ENCODE assay signal across 10 cellular contexts in the genomic region with DNA sequence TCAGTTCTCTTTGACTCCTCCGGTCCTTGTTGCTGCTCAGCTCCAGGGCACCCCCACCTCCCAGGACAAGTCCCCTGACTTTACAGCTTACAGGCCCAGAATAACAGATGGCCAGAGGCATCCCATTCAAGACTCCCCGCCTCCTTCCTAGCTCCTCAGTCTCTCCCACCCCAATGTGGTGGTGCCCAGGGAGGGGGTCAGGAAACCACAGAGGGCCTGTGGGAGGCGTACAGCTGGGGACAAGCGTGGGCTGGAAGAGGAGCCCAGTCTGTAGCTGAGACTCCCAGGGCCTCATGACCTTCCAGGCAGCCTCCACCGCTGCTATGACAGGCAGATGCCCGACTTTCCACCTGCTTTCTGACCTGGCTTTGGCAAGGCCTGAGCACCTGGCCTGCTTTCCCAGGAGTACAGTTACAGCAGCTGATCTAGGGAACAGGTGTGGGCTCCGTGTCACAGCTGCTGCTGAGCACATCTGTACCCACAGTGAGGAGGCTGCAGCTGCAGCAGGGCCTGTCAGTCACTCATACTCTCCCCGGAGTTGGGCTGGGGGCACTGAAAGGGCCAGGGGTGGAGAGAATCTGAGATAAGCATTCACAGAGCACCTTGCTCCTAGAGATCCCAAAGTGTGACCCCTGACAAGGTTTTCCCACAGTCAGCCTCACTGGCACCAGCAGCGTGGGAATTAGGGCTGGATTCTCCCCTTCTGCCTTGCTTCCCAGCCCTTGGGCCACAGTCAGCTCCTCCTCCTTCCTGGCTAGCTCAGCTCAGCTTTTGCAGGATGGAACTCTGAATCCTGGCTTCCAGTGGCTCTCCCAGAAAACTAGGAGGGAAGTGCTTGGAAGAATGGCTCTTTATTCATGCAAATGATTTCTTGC. TPM values are rescaled to one million over a fixed set of nuclear protein-coding genes. Genes with fewer than 3 reads are reported as not detected.
DNase-seq lines count a peak whose midpoint lies in the region; ATAC-seq and TF ChIP-seq lines count a peak whose summit lies in the region.
"Had no signal": no experiment of that assay in that cellular context is flagged by ENCODE, and none has a peak within 500 bp of the region (broad histone marks: within the 10 kb centered on the region; RNA-seq: fewer than 3 reads in every experiment).

No MANE protein-coding gene starts in this region.

- TF ChIP-seq CTCF in suprapubic skin (IDR thresholded peaks at IDR 0.05) (no peak), type B pancreatic cell (conservative IDR thresholded peaks at IDR 0.05) (no peak)

- H3K27ac ChIP-seq in SJCRH30 (peak overlapping the region; percentile 90), suprapubic skin (peak overlapping the region; percentile 74)
- H3K27ac ChIP-seq: epithelial cell of prostate had no signal

- DNase-seq in NAMALWA (ENCODE audit: low spot score) (peak; percentile 52), SJCRH30 (peak; percentile 99), Right ventricle myocardium superior (no peak), suprapubic skin (ENCODE audit: low spot score in 2 of 2) (peak in 1 of 2 donors; percentile 70), type B pancreatic cell (ENCODE audit: extremely low spot score, unreplicated experiment) (no peak)
- DNase-seq in activated CD4-positive, alpha-beta memory T cell treated with anti-CD3 and anti-CD28 coated beads for 36 hours, result no peak
- DNase-seq: stimulated activated naive CD8-positive, alpha-beta T cell treated with anti-CD3 and anti-CD28 coated beads, Interleukin-15, amount 100 ng/mL, for 72 hours had no signal

- WGBS in suprapubic skin, result 24% methylated on average over 4 of the region's 9 CpGs

- CTCF ChIA-PET in activated CD4-positive, alpha-beta memory T cell treated with anti-CD3 and anti-CD28 coated beads for 36 hours (lab: Charles Lee), result interaction anchor here (1.0 to 4.6 kb wide), 6 partner anchors 16 to 261 kb away, joined by 3 to 23 read pairs (median 8); no protein-coding TSS in a partner anchor

- H3K9me3 Mint-ChIP-seq in activated CD4-positive, alpha-beta memory T cell treated with anti-CD3 and anti-CD28 coated beads for 36 hours, result no peaks in the 10 kb centered on the region
- no peaks in the 10 kb centered on the region for H3K9me3 Mint-ChIP-seq in type B pancreatic cell
- H3K9me3 Mint-ChIP-seq: activated naive CD4-positive, alpha-beta T cell treated with anti-CD3 and anti-CD28 coated beads, Interleukin-2, amount 50 U/mL, for 72 hours; stimulated activated naive CD8-positive, alpha-beta T cell treated with anti-CD3 and anti-CD28 coated beads, Interleukin-15, amount 100 ng/mL, for 72 hours had no signal

- H3K4me3 ChIP-seq in SJCRH30, result peak overlapping the region; percentile 36
- no peak overlapping the region for H3K4me3 ChIP-seq in suprapubic skin

- peaks cover 18% of the 10 kb centered on the region for H3K36me3 Mint-ChIP-seq in activated CD4-positive, alpha-beta memory T cell treated with anti-CD3 and anti-CD28 coated beads for 36 hours
- no peaks in the 10 kb centered on the region for H3K36me3 Mint-ChIP-seq in type B pancreatic cell

- TF ChIP-seq EP300 in suprapubic skin (IDR thresholded peaks at IDR 0.05), result no peak

- H3K9me3 ChIP-seq in SJCRH30 (replicated peaks) (no peaks in the 10 kb centered on the region), suprapubic skin (no peaks in the 10 kb centered on the region)

- H3K4me3 Mint-ChIP-seq in activated CD4-positive, alpha-beta memory T cell treated with anti-CD3 and anti-CD28 coated beads for 36 hours, result no peak overlapping the region
- H3K4me3 Mint-ChIP-seq in type B pancreatic cell, result no peak overlapping the region
- H3K4me3 Mint-ChIP-seq: stimulated activated naive CD8-positive, alpha-beta T cell treated with anti-CD3 and anti-CD28 coated beads, Interleukin-15, amount 100 ng/mL, for 72 hours had no signal

- H3K27me3 Mint-ChIP-seq in activated CD4-positive, alpha-beta memory T cell treated with anti-CD3 and anti-CD28 coated beads for 36 hours, result peaks cover 9% of the 10 kb centered on the region
- H3K27me3 Mint-ChIP-seq in type B pancreatic cell, result peaks cover 11% of the 10 kb centered on the region

- H3K27me3 ChIP-seq in SJCRH30, result no peaks in the 10 kb centered on the region
- H3K27me3 ChIP-seq in suprapubic skin, result no peaks in the 10 kb centered on the region

- TF ChIP-seq POLR2A in suprapubic skin (IDR thresholded peaks at IDR 0.05), result no peak

- intact Hi-C loops in Right ventricle myocardium superior (cut with DNase I), result loop anchor here (5.0 kb wide), 1 partner anchor 261 kb away; no protein-coding TSS in a partner anchor
- intact Hi-C loops in activated CD4-positive, alpha-beta memory T cell treated with anti-CD3 and anti-CD28 coated beads for 36 hours (cut with micrococcal nuclease), result no loop called here

- peak; percentile 29 for ATAC-seq in Right ventricle myocardium superior (ENCODE audit: poor library complexity)
- ATAC-seq in HG03378 (IDR thresholded peaks at IDR 0.05; ENCODE audit: unreplicated experiment), result no peak
- ATAC-seq: stimulated activated naive CD8-positive, alpha-beta T cell treated with anti-CD3 and anti-CD28 coated beads, Interleukin-15, amount 100 ng/mL, for 72 hours had no signal

- H3K36me3 ChIP-seq in SJCRH30 (no peaks in the 10 kb centered on the region), suprapubic skin (no peaks in the 10 kb centered on the region)

- H3K4me1 Mint-ChIP-seq in activated CD4-positive, alpha-beta memory T cell treated with anti-CD3 and anti-CD28 coated beads for 36 hours (ENCODE audit: low read depth), result peaks cover 4% of the 10 kb centered on the region
- H3K4me1 Mint-ChIP-seq in type B pancreatic cell (ENCODE audit: unreplicated experiment), result peaks cover 12% of the 10 kb centered on the region

- H3K4me1 ChIP-seq in SJCRH30, result peaks cover 39% of the 10 kb centered on the region
- peaks cover 46% of the 10 kb centered on the region for H3K4me1 ChIP-seq in suprapubic skin

- no peak overlapping the region for H3K27ac Mint-ChIP-seq in activated CD4-positive, alpha-beta memory T cell treated with anti-CD3 and anti-CD28 coated beads for 36 hours
- H3K27ac Mint-ChIP-seq in type B pancreatic cell, result no peak overlapping the region

- POLR2A ChIA-PET in activated CD4-positive, alpha-beta memory T cell treated with anti-CD3 and anti-CD28 coated beads for 36 hours (lab: Charles Lee), result no interaction called here

RNA-seq across cellular contexts. Expression of gene NAV1, which starts 7.1 kb away (rescaled TPM):
- total RNA-seq in SJCRH30 (2014; rRNA removed; shearing (Covaris generic)), result 63.8 and 68.2 TPM in 2 replicates
- 66.6 TPM for total RNA-seq in Right ventricle myocardium superior
- 10 to 100 TPM; 17.4 to 36.9 (median 25.5) TPM for total RNA-seq in suprapubic skin
- total RNA-seq in activated CD4-positive, alpha-beta memory T cell treated with anti-CD3 and anti-CD28 coated beads for 36 hours, result 1 to 10 TPM; 2.2 to 2.6 TPM
- 38.1 and 44.9 TPM in 2 replicates for total RNA-seq in type B pancreatic cell (ENCODE audit: low replicate concordance)

RNA-seq across cellular contexts. Expression of gene CSRP1, which starts 24.9 kb away (rescaled TPM):
- 80.6 and 84.6 TPM in 2 replicates for total RNA-seq in SJCRH30 (2014; rRNA removed; shearing (Covaris generic))
- 53.1 TPM for total RNA-seq in Right ventricle myocardium superior
- total RNA-seq in suprapubic skin, result 100 to 1,000 TPM; 379 to 436 (median 414) TPM
- 10 to 100 TPM; 48.4 to 51.8 TPM for total RNA-seq in activated CD4-positive, alpha-beta memory T cell treated with anti-CD3 and anti-CD28 coated beads for 36 hours
- 7.3 and 139 TPM in 2 replicates for total RNA-seq in type B pancreatic cell (ENCODE audit: low replicate concordance)

Comparison
In these comparisons a context has a peak if more than half of its experiments do, and no peak if none do; other contexts are left out.
1. DNase-seq: peak in NAMALWA (single experiment) and SJCRH30 (2 of 2); none in Right ventricle myocardium superior (single experiment), activated CD4-positive, alpha-beta memory T cell treated with anti-CD3 and anti-CD28 coated beads for 36 hours (single experiment) and type B pancreatic cell (single experiment).
2. RNA of gene NAV1, which starts 7.1 kb away (total RNA-seq): 66.6 TPM in Right ventricle myocardium superior (single experiment), 63.8 to 68.2 TPM in SJCRH30, 38.1 to 44.9 TPM in type B pancreatic cell and 17.4 to 36.9 TPM in suprapubic skin; 2.2 to 2.6 TPM in activated CD4-positive, alpha-beta memory T cell treated with anti-CD3 and anti-CD28 coated beads for 36 hours; every median in the first group is over 4 times any median in the second.